8 cellular contexts compared by ENCODE assay signal in the genomic region with DNA sequence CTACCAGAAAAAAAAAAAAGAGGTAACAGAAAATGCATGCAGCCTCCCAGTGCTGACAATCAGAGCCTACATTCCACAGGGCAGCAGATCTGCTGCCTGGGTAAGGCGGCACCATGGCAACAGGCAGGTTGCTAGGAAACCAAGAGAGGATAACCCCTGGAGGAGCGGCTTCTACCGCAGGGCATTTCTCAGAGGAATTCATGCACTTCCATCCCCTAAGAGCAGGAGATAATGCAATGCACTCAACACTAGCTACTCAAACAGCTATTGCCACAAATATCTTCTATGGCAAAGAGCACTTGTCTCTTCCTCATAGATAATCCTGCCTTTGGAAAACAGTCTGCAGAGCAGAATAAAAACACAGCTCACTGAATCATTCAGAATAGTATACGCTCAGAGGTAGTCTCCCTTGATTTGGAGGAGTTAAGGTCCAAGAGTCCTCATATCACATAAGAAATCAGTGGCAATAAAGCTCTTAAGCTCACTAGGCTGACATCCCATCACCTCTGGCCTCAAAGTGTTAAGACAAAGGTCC. TPM values are rescaled to one million over a fixed set of nuclear protein-coding genes. Genes with fewer than 3 reads are reported as not detected.
A peak's percentile ranks its signal among the peaks of the same experiment; 100 is the strongest.
DNase-seq lines count a peak whose midpoint lies in the region; ATAC-seq and TF ChIP-seq lines count a peak whose summit lies in the region.

No MANE protein-coding gene starts in this region.

- no peak overlapping the region for H3K4me3 ChIP-seq in gastrocnemius medialis

- TF ChIP-seq CTCF in gastrocnemius medialis (IDR thresholded peaks at IDR 0.05 in 4 of 5, conservative IDR thresholded peaks at IDR 0.05 in 1 of 5): no peak

- DNase-seq in DMS153 treated with DMSO at 0.1 percent for 48 hours (lab: John Stamatoyannopoulos, UW; ENCODE audit: unreplicated experiment) (peak; percentile 57), NCI-H187 (lab: John Stamatoyannopoulos, UW) (peak; percentile 36 to 79), anterior cingulate cortex (lab: John Stamatoyannopoulos, UW) (peak in 53 of 58 donors; percentile 22 to 91 (median 74)), hippocampal formation (lab: John Stamatoyannopoulos, UW) (peak; percentile 56 to 88), gastrocnemius medialis (peak in 1 of 2 donors; percentile 50)
- DNase-seq in activated CD8-positive, alpha-beta memory T cell treated with anti-CD3 and anti-CD28 coated beads, Interleukin-2, amount 50 U/mL, for 48 hours: no peak

- intact Hi-C loops in gastrocnemius medialis (cut with DNase I; ENCODE audit: low total_unique reads): no loop called here

- no peaks in the 10 kb centered on the region for H3K9me3 ChIP-seq in gastrocnemius medialis

- H3K4me1 ChIP-seq in gastrocnemius medialis: peaks cover 99 to 100% of the 10 kb centered on the region in 2 donors

- TF ChIP-seq POLR2A in gastrocnemius medialis (IDR thresholded peaks at IDR 0.05): no peak

- H3K27ac ChIP-seq in gastrocnemius medialis: peak overlapping the region; percentile 94 to 99 (median 97)

- in situ Hi-C loops in gastrocnemius medialis (cut with MboI; ENCODE audit: low sequenced_read_pairs in 4 of 4): loop anchor here in 1 of 4 donors (5.0 kb wide), 1 partner anchor 47 kb away; no protein-coding TSS in a partner anchor

- no peaks in the 10 kb centered on the region for H3K36me3 ChIP-seq in gastrocnemius medialis

- no peaks in the 10 kb centered on the region for H3K27me3 ChIP-seq in gastrocnemius medialis

- no peak for ATAC-seq in gastrocnemius medialis
- ATAC-seq in HG03521 (IDR thresholded peaks at IDR 0.05; ENCODE audit: unreplicated experiment): no peak
- ATAC-seq in HG03378 (IDR thresholded peaks at IDR 0.05; ENCODE audit: unreplicated experiment): no peak

RNA-seq across cellular contexts. Expression of a gene that starts 10.8 kb away (rescaled TPM):
- total RNA-seq in gastrocnemius medialis: 1,000 to 10,000 TPM in 3 of 4 donors, 100 to 1,000 TPM in 1; 833 to 1,730 (median 1,179) TPM
